ENCODE assay signal across 13 cellular contexts in genomic region chr10:23362879-23363787, GRCh38. TPM values are rescaled to one million over a fixed set of nuclear protein-coding genes. Genes with fewer than 3 reads are reported as not detected.
A peak's percentile ranks its signal among the peaks of the same experiment; 100 is the strongest.
DNase-seq lines count a peak whose midpoint lies in the region; ATAC-seq lines count a peak whose summit lies in the region.
"Had no signal": no experiment of that assay in that cellular context is flagged by ENCODE, and none has a peak within 500 bp of the region (broad histone marks: within the 10 kb centered on the region; RNA-seq: fewer than 3 reads in every experiment).

No MANE protein-coding gene starts in this region.

- POLR2A ChIA-PET in activated naive CD8-positive, alpha-beta T cell treated with anti-CD3 and anti-CD28 coated beads, Interleukin-2, amount 10 ng/mL, durations not matched to agents 7 days and 5 days (lab: Charles Lee): interaction anchor here (0.6 to 2.9 kb wide), 9 partner anchors 11 to 76 kb away, joined by 3 to 24 read pairs (median 3); partner anchors contain the start of genes C10orf67 and OTUD1

- peak overlapping the region; percentile 81 for H3K4me3 Mint-ChIP-seq in activated naive CD8-positive, alpha-beta T cell treated with anti-CD3 and anti-CD28 coated beads, Interleukin-2, amount 10 ng/mL, durations not matched to agents 7 days and 5 days

- peaks cover 6% of the 10 kb centered on the region for H3K36me3 Mint-ChIP-seq in activated naive CD8-positive, alpha-beta T cell treated with anti-CD3 and anti-CD28 coated beads, Interleukin-2, amount 10 ng/mL, durations not matched to agents 7 days and 5 days

- peaks cover 48% of the 10 kb centered on the region for H3K4me1 Mint-ChIP-seq in activated naive CD8-positive, alpha-beta T cell treated with anti-CD3 and anti-CD28 coated beads, Interleukin-2, amount 10 ng/mL, durations not matched to agents 7 days and 5 days

- peak; percentile 52 for ATAC-seq in GM18498 (IDR thresholded peaks at IDR 0.05; ENCODE audit: unreplicated experiment)
- ATAC-seq in GM21529 (IDR thresholded peaks at IDR 0.05; ENCODE audit: unreplicated experiment): peak; percentile 43
- peak; percentile 45 for ATAC-seq in HG03521 (IDR thresholded peaks at IDR 0.05; ENCODE audit: unreplicated experiment)
- ATAC-seq in activated naive CD8-positive, alpha-beta T cell treated with anti-CD3 and anti-CD28 coated beads, Interleukin-2, amount 10 ng/mL, durations not matched to agents 7 days and 5 days (ENCODE audit: low read depth): peak; percentile 86
- ATAC-seq: K562 had no signal

- peak overlapping the region; percentile 99 for H3K27ac Mint-ChIP-seq in activated naive CD8-positive, alpha-beta T cell treated with anti-CD3 and anti-CD28 coated beads, Interleukin-2, amount 10 ng/mL, durations not matched to agents 7 days and 5 days

- DNase-seq in activated naive CD8-positive, alpha-beta T cell treated with anti-CD3 and anti-CD28 coated beads, Interleukin-2, amount 10 ng/mL, durations not matched to agents 7 days and 5 days: no peak
- DNase-seq in NCI-H524 treated with DMSO at 0.1 percent for 48 hours (lab: John Stamatoyannopoulos, UW) (no peak), cerebellar nuclear complex (lab: John Stamatoyannopoulos, UW) (no peak), NCI-H510A (lab: John Stamatoyannopoulos, UW) (no peak), NCI-H69 (lab: John Stamatoyannopoulos, UW) (no peak)
- DNase-seq: DMS 273 treated with DMSO at 0.1 percent for 48 hours had no signal

- H3K27me3 Mint-ChIP-seq in activated naive CD8-positive, alpha-beta T cell treated with anti-CD3 and anti-CD28 coated beads, Interleukin-2, amount 10 ng/mL, durations not matched to agents 7 days and 5 days: no peaks in the 10 kb centered on the region

- H3K9me3 Mint-ChIP-seq in activated naive CD8-positive, alpha-beta T cell treated with anti-CD3 and anti-CD28 coated beads, Interleukin-2, amount 10 ng/mL, durations not matched to agents 7 days and 5 days: peaks cover 3% of the 10 kb centered on the region

RNA-seq across cellular contexts. Expression of gene C10orf67, which starts 18.5 kb away (rescaled TPM):
- under 1 TPM in 1 of 2 experiments, not detected in 1; 0.20 TPM for total RNA-seq in activated naive CD8-positive, alpha-beta T cell treated with anti-CD3 and anti-CD28 coated beads, Interleukin-2, amount 10 ng/mL, durations not matched to agents 7 days and 5 days
- total RNA-seq: bronchial epithelial cell, K562, SJSA1, vagina had no signal
